ENCODE assay signal across 13 cellular contexts in the genomic region with DNA sequence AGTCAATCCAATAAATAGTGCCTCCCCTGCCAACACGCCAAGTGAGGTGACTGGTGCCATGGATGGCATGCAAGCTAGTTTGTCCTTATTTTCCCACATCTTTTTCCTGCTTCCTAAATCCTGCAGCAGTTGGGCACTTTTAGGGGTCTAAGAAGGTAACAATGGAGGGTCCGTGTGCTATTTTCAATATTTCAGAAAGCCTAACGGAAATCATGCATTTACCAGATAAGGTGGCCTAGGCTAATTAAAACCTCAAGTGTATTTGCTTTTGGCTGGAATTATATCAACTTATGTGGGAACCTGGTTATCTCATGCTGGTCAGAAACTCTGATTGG. TPM values are rescaled to one million over a fixed set of nuclear protein-coding genes. Genes with fewer than 3 reads are reported as not detected.
A peak's percentile ranks its signal among the peaks of the same experiment; 100 is the strongest.
DNase-seq lines count a peak whose midpoint lies in the region; ATAC-seq, FAIRE-seq and TF ChIP-seq lines count a peak whose summit lies in the region.
"Had no signal": no experiment of that assay in that cellular context is flagged by ENCODE, and none has a peak within 500 bp of the region (broad histone marks: within the 10 kb centered on the region; RNA-seq: fewer than 3 reads in every experiment).

No MANE protein-coding gene starts in this region.

- H3K9ac ChIP-seq in astrocyte (ENCODE audit: low read length), result peak overlapping the region; percentile 62

- no peak for ATAC-seq in right cardiac atrium
- ATAC-seq in Right ventricle myocardium superior (ENCODE audit: poor library complexity), result no peak
- ATAC-seq in naive thymus-derived CD4-positive, alpha-beta T cell, result no peak
- ATAC-seq: esophagus mucosa, left colon had no signal

- no peak overlapping the region for H3K4me3 Mint-ChIP-seq in astrocyte (ENCODE audit: unreplicated experiment)
- H3K4me3 Mint-ChIP-seq in naive thymus-derived CD4-positive, alpha-beta T cell, result peak overlapping the region; percentile 80 to 92 (median 87)

- no peak overlapping the region for H3K4me3 ChIP-seq in right cardiac atrium (ENCODE audit: low read length)
- no peak overlapping the region for H3K4me3 ChIP-seq in astrocyte (ENCODE audit: insufficient read depth, low read depth, low read length)
- peak overlapping the region; percentile 84 for H3K4me3 ChIP-seq in naive thymus-derived CD4-positive, alpha-beta T cell (ENCODE audit: low read length)
- H3K4me3 ChIP-seq in uterus, result no peak overlapping the region

- H3K9me3 ChIP-seq in right cardiac atrium (ENCODE audit: control insufficient read depth, low read length) (no peaks in the 10 kb centered on the region), astrocyte (ENCODE audit: insufficient read depth, low read depth, low read length) (no peaks in the 10 kb centered on the region), uterus (no peaks in the 10 kb centered on the region)
- no peaks in the 10 kb centered on the region for H3K9me3 ChIP-seq in naive thymus-derived CD4-positive, alpha-beta T cell (ENCODE audit: control insufficient read depth in 2 of 3, low read length in 3 of 3)

- H3K4me1 ChIP-seq in right cardiac atrium (ENCODE audit: control insufficient read depth, insufficient read depth, low read length) (peaks cover 32% of the 10 kb centered on the region), astrocyte (ENCODE audit: insufficient read depth, low read length) (peaks cover 50% of the 10 kb centered on the region), uterus (peaks cover 7 to 12% of the 10 kb centered on the region in 2 donors)
- peaks cover 68 to 69% of the 10 kb centered on the region in 2 donors for H3K4me1 ChIP-seq in naive thymus-derived CD4-positive, alpha-beta T cell (ENCODE audit: control insufficient read depth in 2 of 2, insufficient read depth in 2 of 2, low read length in 2 of 2)

- H3K36me3 Mint-ChIP-seq in astrocyte (ENCODE audit: low read depth, unreplicated experiment), result peaks cover 4% of the 10 kb centered on the region
- peaks cover 0 to 25% (median 8%) of the 10 kb centered on the region in 5 donors for H3K36me3 Mint-ChIP-seq in naive thymus-derived CD4-positive, alpha-beta T cell

- DNase-seq in right cardiac atrium (no peak), Right ventricle myocardium superior (no peak), astrocyte (ENCODE audit: low read depth) (no peak), uterus (no peak), erythroblast (lab: John Stamatoyannopoulos, UW) (no peak), cerebellum (ENCODE audit: low spot score) (no peak), NCI-H1417 (lab: John Stamatoyannopoulos, UW) (no peak)
- no peak for DNase-seq in naive thymus-derived CD4-positive, alpha-beta T cell
- DNase-seq: activated gamma-delta T cell, COR-L47, left colon had no signal

- TF ChIP-seq CTCF in astrocyte (IDR thresholded peaks at IDR 0.05; ENCODE audit: insufficient read depth, low read depth, low read length) (no peak), uterus (IDR thresholded peaks at IDR 0.05) (no peak)

- peaks cover 78% of the 10 kb centered on the region for H4K20me1 ChIP-seq in astrocyte (ENCODE audit: insufficient read depth, low read length)

- H3K27ac ChIP-seq in right cardiac atrium (ENCODE audit: low read length) (peak overlapping the region; percentile 85), astrocyte (ENCODE audit: low read depth, low read length) (peak overlapping the region; percentile 70), uterus (peak overlapping the region; percentile 94 to 97)
- H3K27ac ChIP-seq in naive thymus-derived CD4-positive, alpha-beta T cell (ENCODE audit: low read depth, low read length), result peak overlapping the region; percentile 96

- FAIRE-seq in astrocyte (lab: Jason Lieb, UNC), result no peak

- H3K36me3 ChIP-seq in astrocyte (ENCODE audit: insufficient read depth, low read length), result peaks cover 7% of the 10 kb centered on the region
- H3K36me3 ChIP-seq in naive thymus-derived CD4-positive, alpha-beta T cell (ENCODE audit: control insufficient read depth in 2 of 3, insufficient read depth in 3 of 3, low read length in 3 of 3), result peaks cover 0 to 19% (median 8%) of the 10 kb centered on the region in 3 experiments
- no peaks in the 10 kb centered on the region for H3K36me3 ChIP-seq in uterus

- H3K79me2 ChIP-seq in astrocyte (ENCODE audit: insufficient read depth, low read length), result peaks cover 96% of the 10 kb centered on the region

- no peaks in the 10 kb centered on the region for H3K27me3 Mint-ChIP-seq in astrocyte (ENCODE audit: low read depth, unreplicated experiment)
- no peaks in the 10 kb centered on the region for H3K27me3 Mint-ChIP-seq in naive thymus-derived CD4-positive, alpha-beta T cell

- POLR2A ChIA-PET in naive thymus-derived CD4-positive, alpha-beta T cell (lab: Charles Lee), result interaction anchor here (1.2 to 3.8 kb wide), 8 partner anchors 10 to 134 kb away, joined by 4 to 31 read pairs (median 9); a partner anchor contains a TSS

- intact Hi-C loops in right cardiac atrium (cut with DNase I) (no loop called here), Right ventricle myocardium superior (cut with DNase I) (no loop called here), uterus (cut with DNase I; ENCODE audit: low total_unique reads) (no loop called here)
- intact Hi-C loops in naive thymus-derived CD4-positive, alpha-beta T cell (cut with micrococcal nuclease), result loop anchor here (5.0 to 10.0 kb wide), 3 partner anchors 148 to 687 kb away; a partner anchor contains a TSS

- no peak for TF ChIP-seq POLR2A in uterus (IDR thresholded peaks at IDR 0.05)
- TF ChIP-seq POLR2A in erythroblast (IDR thresholded peaks at IDR 0.05; ENCODE audit: low read length), result no peak

- peaks cover 42% of the 10 kb centered on the region for H3K4me1 Mint-ChIP-seq in astrocyte (ENCODE audit: low read depth, unreplicated experiment)
- peaks cover 43 to 86% (median 60%) of the 10 kb centered on the region in 7 donors for H3K4me1 Mint-ChIP-seq in naive thymus-derived CD4-positive, alpha-beta T cell

- WGBS in right cardiac atrium, result 59% methylated on average over 3 of the region's 3 CpGs

- H3K27me3 ChIP-seq in right cardiac atrium (ENCODE audit: control insufficient read depth, insufficient read depth) (no peaks in the 10 kb centered on the region), astrocyte (ENCODE audit: insufficient read depth, low read length) (no peaks in the 10 kb centered on the region), uterus (no peaks in the 10 kb centered on the region)
- H3K27me3 ChIP-seq in naive thymus-derived CD4-positive, alpha-beta T cell (ENCODE audit: control insufficient read depth in 2 of 2, insufficient read depth in 2 of 2, low read length in 2 of 2), result no peaks in the 10 kb centered on the region

- H3K9me3 Mint-ChIP-seq in astrocyte (ENCODE audit: unreplicated experiment), result no peaks in the 10 kb centered on the region
- H3K9me3 Mint-ChIP-seq in naive thymus-derived CD4-positive, alpha-beta T cell, result peaks cover 0 to 2% (median 0%) of the 10 kb centered on the region in 11 donors

- no peak overlapping the region for H3K27ac Mint-ChIP-seq in astrocyte (ENCODE audit: unreplicated experiment)
- peak overlapping the region; percentile 89 to 100 (median 98) for H3K27ac Mint-ChIP-seq in naive thymus-derived CD4-positive, alpha-beta T cell

- CTCF ChIA-PET in naive thymus-derived CD4-positive, alpha-beta T cell (lab: Charles Lee), result interaction anchor here (0.6 to 12.0 kb wide), 5 partner anchors 9 to 51 kb away, joined by 3 to 162 read pairs (median 3); no protein-coding TSS in a partner anchor

- H3K4me2 ChIP-seq in astrocyte (ENCODE audit: low read length), result peak overlapping the region; percentile 73

- no peak overlapping the region for H2AFZ ChIP-seq in astrocyte (ENCODE audit: low read depth, low read length)

RNA-seq across cellular contexts. Expression of a gene that starts 4.9 kb away (rescaled TPM):
- 100 to 1,000 TPM in 1 of 4 donors, 10 to 100 TPM in 3; 57.0 to 141 (median 60.2) TPM for total RNA-seq in right cardiac atrium
- 49.3 TPM for polyA plus RNA-seq in right cardiac atrium
- 51.6 TPM for total RNA-seq in Right ventricle myocardium superior
- 317 and 382 TPM in 2 replicates for total RNA-seq in astrocyte
- 100 to 1,000 TPM in 4 of 5 experiments, 10 to 100 TPM in 1; 73.9 to 169 (median 145) TPM for total RNA-seq in naive thymus-derived CD4-positive, alpha-beta T cell
- 10 to 100 TPM; 26.5 to 82.4 TPM for polyA plus RNA-seq in naive thymus-derived CD4-positive, alpha-beta T cell
- total RNA-seq in uterus, result 100 to 1,000 TPM in 2 of 4 donors, 10 to 100 TPM in 2; 69.7 to 223 (median 99.4) TPM
- 9.9 TPM for total RNA-seq in cerebellum

RNA-seq across cellular contexts. Expression of a gene that starts 29.6 kb away (rescaled TPM):
- 10 to 100 TPM in 1 of 4 donors, 1 to 10 TPM in 3; 6.5 to 17.0 (median 8.9) TPM for total RNA-seq in right cardiac atrium
- 6.0 TPM for polyA plus RNA-seq in right cardiac atrium
- total RNA-seq in Right ventricle myocardium superior, result 10.7 TPM
- total RNA-seq in astrocyte, result 23.0 and 24.4 TPM in 2 replicates
- total RNA-seq in naive thymus-derived CD4-positive, alpha-beta T cell, result 10 to 100 TPM in 1 of 5 experiments, 1 to 10 TPM in 4; 1.3 to 69.9 (median 1.4) TPM
- polyA plus RNA-seq in naive thymus-derived CD4-positive, alpha-beta T cell, result under 1 TPM; 0.39 to 0.78 TPM
- total RNA-seq in uterus, result 10 to 100 TPM in 1 of 4 donors, 1 to 10 TPM in 1, under 1 TPM in 2; 0.26 to 16.9 (median 3.2) TPM
- total RNA-seq in cerebellum, result 1.7 TPM

RNA-seq across cellular contexts. Expression of a gene that starts 49.9 kb away (rescaled TPM):
- under 1 TPM; 0.39 to 0.71 (median 0.46) TPM for total RNA-seq in right cardiac atrium
- polyA plus RNA-seq in right cardiac atrium, result 0.20 TPM
- not detected for total RNA-seq in Right ventricle myocardium superior
- not detected in 2 replicates for total RNA-seq in astrocyte
- 10 to 100 TPM in 1 of 5 experiments, 1 to 10 TPM in 2, not detected in 2; 1.2 to 13.1 (median 3.9) TPM for total RNA-seq in naive thymus-derived CD4-positive, alpha-beta T cell
- not detected for polyA plus RNA-seq in naive thymus-derived CD4-positive, alpha-beta T cell
- total RNA-seq in uterus, result under 1 TPM in 2 of 4 donors, not detected in 2; 0.21 to 0.27 TPM
- 0.36 TPM for total RNA-seq in cerebellum
- total RNA-seq: NCI-H460 had no signal

RNA-seq across cellular contexts. Expression of a gene that starts 59.2 kb away (rescaled TPM):
- total RNA-seq in right cardiac atrium (under 1 TPM in 1 of 4 donors, not detected in 3; 0.79 TPM), Right ventricle myocardium superior (not detected), astrocyte (not detected in 2 replicates), uterus (not detected), cerebellum (not detected)
- polyA plus RNA-seq in right cardiac atrium, result not detected
- 1 to 10 TPM; 1.9 to 9.5 (median 2.5) TPM for total RNA-seq in naive thymus-derived CD4-positive, alpha-beta T cell
- 10 to 100 TPM; 13.5 to 15.1 TPM for polyA plus RNA-seq in naive thymus-derived CD4-positive, alpha-beta T cell
- total RNA-seq: esophagus mucosa, NCI-H460 had no signal

Comparison
In these comparisons a context has a peak if more than half of its experiments do, and no peak if none do; other contexts are left out.
1. intact Hi-C loops: an anchor here in naive thymus-derived CD4-positive, alpha-beta T cell (5.0 to 10.0 kb wide); none called in right cardiac atrium, Right ventricle myocardium superior and uterus.